Comparison of ENCODE assay signal across 8 cellular contexts in genomic region chr19:40714519-40715299, GRCh38. TPM values are rescaled to one million over a fixed set of nuclear protein-coding genes. Genes with fewer than 3 reads are reported as not detected.
A peak's percentile ranks its signal among the peaks of the same experiment; 100 is the strongest.
DNase-seq lines count a peak whose midpoint lies in the region; ATAC-seq, FAIRE-seq and TF ChIP-seq lines count a peak whose summit lies in the region.

No MANE protein-coding gene starts in this region.

- no peak for FAIRE-seq in keratinocyte (lab: Jason Lieb, UNC)

- peaks cover 5 to 6% of the 10 kb centered on the region in 2 experiments for H3K36me3 ChIP-seq in keratinocyte (ENCODE audit: control insufficient read depth in 2 of 2, extremely low read depth in 1 of 2, insufficient read depth in 2 of 2, low read length in 2 of 2)

- H3K27ac ChIP-seq in keratinocyte (ENCODE audit: control insufficient read depth, insufficient read depth, low read length): peak overlapping the region; percentile 100

- peak overlapping the region; percentile 27 to 53 (median 46) for H3K4me3 ChIP-seq in keratinocyte (ENCODE audit: control insufficient read depth in 2 of 3, extremely low read depth in 1 of 3, insufficient read depth in 2 of 3, low read depth in 1 of 3, low read length in 3 of 3)

- in situ Hi-C loops in ACHN (cut with HindIII; ENCODE audit: low pct_ligation_motif_present, low pct_unique_long_range_greater_than_20kb, low sequenced_read_pairs): no loop called here

- H3K79me2 ChIP-seq in keratinocyte (ENCODE audit: control insufficient read depth, insufficient read depth, low read length): peaks cover 23% of the 10 kb centered on the region

- H3K9ac ChIP-seq in keratinocyte (ENCODE audit: control insufficient read depth, extremely low read depth, insufficient read depth, low read length): peak overlapping the region; percentile 100

- dilution Hi-C loops in keratinocyte (cut with MboI; ENCODE audit: extremely low pct_ligation_motif_present, low sequenced_read_pairs): no loop called here

- no peak for TF ChIP-seq CTCF in keratinocyte (optimal IDR thresholded peaks at IDR 0.05 in 1 of 3, IDR thresholded peaks at IDR 0.05 in 1 of 3, conservative IDR thresholded peaks at IDR 0.05 in 1 of 3; ENCODE audit: extremely low read depth in 1 of 3, insufficient read depth in 2 of 3, low read length in 3 of 3)

- no peaks in the 10 kb centered on the region for H4K20me1 ChIP-seq in keratinocyte (ENCODE audit: control insufficient read depth, extremely low read depth, insufficient read depth, low read length)

- H3K27me3 ChIP-seq in keratinocyte (ENCODE audit: control insufficient read depth, extremely low read depth, insufficient read depth, low read length): no peaks in the 10 kb centered on the region

- H2AFZ ChIP-seq in keratinocyte (ENCODE audit: control insufficient read depth, low read length): peak overlapping the region; percentile 72

- no peaks in the 10 kb centered on the region for H3K9me3 ChIP-seq in keratinocyte (ENCODE audit: control insufficient read depth, low read depth, low read length)

- H3K4me1 ChIP-seq in keratinocyte (ENCODE audit: control insufficient read depth, extremely low read depth, insufficient read depth, low read length): peaks cover 14% of the 10 kb centered on the region

- H3K9me1 ChIP-seq in keratinocyte (ENCODE audit: control insufficient read depth, extremely low read depth, insufficient read depth, low read length): no peaks in the 10 kb centered on the region

- DNase-seq in ACHN: peak; percentile 92
- peak; percentile 95 for DNase-seq in NCI-H226
- DNase-seq in central memory CD4-positive, alpha-beta T cell: peak; percentile 93
- DNase-seq in keratinocyte (ENCODE audit: low read depth, low spot score): peak; percentile 75
- DNase-seq in stimulated activated CD4-positive, alpha-beta T cell treated with anti-CD3 and anti-CD28 coated beads, Interleukin-12 subunit alpha, Interleukin-12 subunit beta, amount 100 ng/mL, for 24 hours (ENCODE audit: low read depth in 2 of 2): peak; percentile 84 to 91

- peak overlapping the region; percentile 67 for H3K4me2 ChIP-seq in keratinocyte (ENCODE audit: control insufficient read depth, extremely low read depth, insufficient read depth, low read depth, low read length)

- peak; percentile 53 for ATAC-seq in GM18907 (IDR thresholded peaks at IDR 0.05; ENCODE audit: unreplicated experiment)
- ATAC-seq in HG03139 (IDR thresholded peaks at IDR 0.05; ENCODE audit: unreplicated experiment): peak; percentile 39
- ATAC-seq in activated CD4-positive, CD25-positive, alpha-beta regulatory T cell treated with anti-CD3 and anti-CD28 coated beads, Interleukin-2, amount 50 U/mL, for 24 hours: peak; percentile 72 to 76

RNA-seq across cellular contexts. Expression of gene COQ8B, which starts 2.0 kb away (rescaled TPM):
- polyA plus RNA-seq in keratinocyte: 11.0 to 13.8 TPM (median 13.8 TPM) in 3 replicates
- 2.0 TPM for polyA plus RNA-seq in keratinocyte (2011; ENCODE audit: low read depth)
- polyA plus RNA-seq in keratinocyte (2011; cell fraction: cytosol; rRNA removed): 4.9 and 9.7 TPM in 2 replicates
- 17.3 and 23.2 TPM in 2 replicates for polyA plus RNA-seq in keratinocyte (2011; cell fraction: nucleus; rRNA removed)
- polyA plus RNA-seq in keratinocyte (2012; ENCODE audit: low replicate concordance): 10.2 and 16.4 TPM in 2 replicates
- polyA minus RNA-seq in keratinocyte: 8.6 to 18.7 TPM (median 10.4 TPM) in 3 replicates
- polyA minus RNA-seq in keratinocyte (2011; cell fraction: cytosol; rRNA and poly(A)+ RNA removed): 11.7 TPM
- 11.3 and 12.1 TPM in 2 replicates for polyA minus RNA-seq in keratinocyte (2011; cell fraction: nucleus; rRNA and poly(A)+ RNA removed)

RNA-seq across cellular contexts. Expression of gene ITPKC, which starts 2.2 kb away (rescaled TPM):
- 17.0 to 32.6 TPM (median 17.2 TPM) in 3 replicates for polyA plus RNA-seq in keratinocyte
- 90.2 TPM for polyA plus RNA-seq in keratinocyte (2011; ENCODE audit: low read depth)
- 14.9 and 18.4 TPM in 2 replicates for polyA plus RNA-seq in keratinocyte (2011; cell fraction: cytosol; rRNA removed)
- polyA plus RNA-seq in keratinocyte (2011; cell fraction: nucleus; rRNA removed): 35.1 and 39.9 TPM in 2 replicates
- 23.3 and 78.9 TPM in 2 replicates for polyA plus RNA-seq in keratinocyte (2012; ENCODE audit: low replicate concordance)
- 26.8 to 44.5 TPM (median 40.3 TPM) in 3 replicates for polyA minus RNA-seq in keratinocyte
- 29.4 TPM for polyA minus RNA-seq in keratinocyte (2011; cell fraction: cytosol; rRNA and poly(A)+ RNA removed)
- 34.6 and 37.9 TPM in 2 replicates for polyA minus RNA-seq in keratinocyte (2011; cell fraction: nucleus; rRNA and poly(A)+ RNA removed)

RNA-seq across cellular contexts. Expression of gene NUMBL, which starts 24.3 kb away (rescaled TPM):
- polyA plus RNA-seq in keratinocyte: 5.5 to 6.0 TPM (median 5.7 TPM) in 3 replicates
- polyA plus RNA-seq in keratinocyte (2011; ENCODE audit: low read depth): 2.1 TPM
- 2.8 and 6.6 TPM in 2 replicates for polyA plus RNA-seq in keratinocyte (2011; cell fraction: cytosol; rRNA removed)
- polyA plus RNA-seq in keratinocyte (2011; cell fraction: nucleus; rRNA removed): 17.4 and 21.6 TPM in 2 replicates
- 5.1 and 6.9 TPM in 2 replicates for polyA plus RNA-seq in keratinocyte (2012; ENCODE audit: low replicate concordance)
- 7.4 to 12.4 TPM (median 7.8 TPM) in 3 replicates for polyA minus RNA-seq in keratinocyte
- 7.7 TPM for polyA minus RNA-seq in keratinocyte (2011; cell fraction: cytosol; rRNA and poly(A)+ RNA removed)
- 6.2 and 12.3 TPM in 2 replicates for polyA minus RNA-seq in keratinocyte (2011; cell fraction: nucleus; rRNA and poly(A)+ RNA removed)

RNA-seq across cellular contexts. Expression of gene ACTMAP, which starts 35.6 kb away (rescaled TPM):
- polyA plus RNA-seq in keratinocyte: 1.4 to 2.8 TPM (median 1.4 TPM) in 3 replicates
- 1.4 TPM for polyA plus RNA-seq in keratinocyte (2011; ENCODE audit: low read depth)
- 1.8 and 2.4 TPM in 2 replicates for polyA plus RNA-seq in keratinocyte (2011; cell fraction: cytosol; rRNA removed)
- polyA plus RNA-seq in keratinocyte (2011; cell fraction: nucleus; rRNA removed): 5.0 and 6.9 TPM in 2 replicates
- polyA plus RNA-seq in keratinocyte (2012; ENCODE audit: low replicate concordance): 3.2 and 3.6 TPM in 2 replicates
- 1.1 to 8.8 TPM (median 1.8 TPM) in 3 replicates for polyA minus RNA-seq in keratinocyte
- polyA minus RNA-seq in keratinocyte (2011; cell fraction: cytosol; rRNA and poly(A)+ RNA removed): 2.7 TPM
- 1.5 and 3.3 TPM in 2 replicates for polyA minus RNA-seq in keratinocyte (2011; cell fraction: nucleus; rRNA and poly(A)+ RNA removed)

RNA-seq across cellular contexts. Expression of gene SNRPA, which starts 36.3 kb away (rescaled TPM):
- polyA plus RNA-seq in keratinocyte: 54.5 to 129 TPM (median 93.4 TPM) in 3 replicates
- 9.3 TPM for polyA plus RNA-seq in keratinocyte (2011; ENCODE audit: low read depth)
- polyA plus RNA-seq in keratinocyte (2011; cell fraction: cytosol; rRNA removed): 83.2 and 87.4 TPM in 2 replicates
- 62.4 and 70.6 TPM in 2 replicates for polyA plus RNA-seq in keratinocyte (2011; cell fraction: nucleus; rRNA removed)
- 33.5 and 73.1 TPM in 2 replicates for polyA plus RNA-seq in keratinocyte (2012; ENCODE audit: low replicate concordance)
- polyA minus RNA-seq in keratinocyte: 94.9 to 233 TPM (median 101 TPM) in 3 replicates
- polyA minus RNA-seq in keratinocyte (2011; cell fraction: cytosol; rRNA and poly(A)+ RNA removed): 82.5 TPM
- polyA minus RNA-seq in keratinocyte (2011; cell fraction: nucleus; rRNA and poly(A)+ RNA removed): 42.8 and 63.6 TPM in 2 replicates

Comparison
In these comparisons a context has a peak if more than half of its experiments do, and no peak if none do; other contexts are left out.
1. Peak in every context shown above with its lines: DNase-seq, ATAC-seq, H3K4me3 ChIP-seq and H3K27ac ChIP-seq.